ENCODE assay signal across 23 cellular contexts in genomic region chr16:65829076-65829475, GRCh38.
"Had no signal": no experiment of that assay in that cellular context is flagged by ENCODE, and none has a peak within 500 bp of the region (broad histone marks: within the 10 kb centered on the region; RNA-seq: fewer than 3 reads in every experiment).

No MANE protein-coding gene starts in this region.

- H3K4me3 Mint-ChIP-seq: naive thymus-derived CD4-positive, alpha-beta T cell; natural killer cell; nephron; neural progenitor cell; stimulated activated effector memory CD8-positive, alpha-beta T cell treated with anti-CD3 and anti-CD28 coated beads, Interleukin-12 subunit alpha, Interleukin-12 subunit beta, amount 100 ng/mL, for 72 hours; stimulated activated naive B cell treated with anti-CD40 and anti-IgM and Interleukin-4, amounts not matched to agents 10 μg/mL and 1 μg/mL and 100 μg/mL, for 72 hours; stimulated activated naive CD8-positive, alpha-beta T cell treated with anti-CD3 and anti-CD28 coated beads, Interleukin-15, Interleukin-2, amounts not matched to agents 100 ng/mL and 50 ng/mL, for 24 hours had no signal

- DNase-seq: naive thymus-derived CD4-positive, alpha-beta T cell; natural killer cell; occipital lobe; pancreas; posterior cingulate gyrus; psoas muscle; right lobe of liver; sigmoid colon; small intestine; stimulated activated CD4-positive, alpha-beta T cell treated with anti-CD3 and anti-CD28 coated beads, Interleukin-15, amount 100 ng/mL, for 24 hours; stimulated activated CD4-positive, alpha-beta T cell treated with anti-CD3 and anti-CD28 coated beads, Interleukin-4, amount 100 ng/mL, for 1 hour; stimulated activated CD4-positive, alpha-beta T cell treated with anti-CD3 and anti-CD28 coated beads, Interleukin-4, amount 100 ng/mL, for 4 hours; stimulated activated naive B cell treated with anti-CD40 and anti-IgM and Interleukin-4, amounts not matched to agents 10 μg/mL and 1 μg/mL and 100 μg/mL, for 72 hours; stimulated activated naive CD4-positive, alpha-beta T cell treated with Interleukin-2 at 50 U/mL for 16 hours; stomach; thyroid gland; trophoblast cell; upper lobe of left lung had no signal

- H3K36me3 Mint-ChIP-seq: naive thymus-derived CD4-positive, alpha-beta T cell; natural killer cell; neural progenitor cell; stimulated activated effector memory CD8-positive, alpha-beta T cell treated with anti-CD3 and anti-CD28 coated beads, Interleukin-12 subunit alpha, Interleukin-12 subunit beta, amount 100 ng/mL, for 72 hours; stimulated activated naive B cell treated with anti-CD40 and anti-IgM and Interleukin-4, amounts not matched to agents 10 μg/mL and 1 μg/mL and 100 μg/mL, for 72 hours had no signal

- H3K27ac Mint-ChIP-seq: naive thymus-derived CD4-positive, alpha-beta T cell; natural killer cell; nephron; neural progenitor cell; progenitor cell of endocrine pancreas; stimulated activated effector memory CD8-positive, alpha-beta T cell treated with anti-CD3 and anti-CD28 coated beads, Interleukin-12 subunit alpha, Interleukin-12 subunit beta, amount 100 ng/mL, for 72 hours; stimulated activated naive B cell treated with anti-CD40 and anti-IgM and Interleukin-4, amounts not matched to agents 10 μg/mL and 1 μg/mL and 100 μg/mL, for 72 hours; stimulated activated naive CD8-positive, alpha-beta T cell treated with anti-CD3 and anti-CD28 coated beads, Interleukin-15, Interleukin-2, amounts not matched to agents 100 ng/mL and 50 ng/mL, for 24 hours had no signal

- H3K9me3 Mint-ChIP-seq: natural killer cell; neural progenitor cell; stimulated activated naive CD8-positive, alpha-beta T cell treated with anti-CD3 and anti-CD28 coated beads, Interleukin-15, Interleukin-2, amounts not matched to agents 100 ng/mL and 50 ng/mL, for 24 hours had no signal

- H3K4me1 Mint-ChIP-seq: natural killer cell; stimulated activated effector memory CD8-positive, alpha-beta T cell treated with anti-CD3 and anti-CD28 coated beads, Interleukin-12 subunit alpha, Interleukin-12 subunit beta, amount 100 ng/mL, for 72 hours; stimulated activated naive B cell treated with anti-CD40 and anti-IgM and Interleukin-4, amounts not matched to agents 10 μg/mL and 1 μg/mL and 100 μg/mL, for 72 hours had no signal
